In genomic region chr2:205706769-205707375, GRCh38 we compare ENCODE assay signal across 8 cellular contexts. TPM values are rescaled to one million over a fixed set of nuclear protein-coding genes. Genes with fewer than 3 reads are reported as not detected.
DNase-seq lines count a peak whose midpoint lies in the region; ATAC-seq and TF ChIP-seq lines count a peak whose summit lies in the region.

No MANE protein-coding gene starts in this region.

- peaks cover 22% of the 10 kb centered on the region for H3K36me3 Mint-ChIP-seq in activated CD4-positive, alpha-beta T cell treated with anti-CD3 and anti-CD28 coated beads, Interleukin-2, amount 10 ng/mL, durations not matched to agents 24 days and 14 days (ENCODE audit: low read depth)

- H3K9me3 Mint-ChIP-seq in activated CD4-positive, alpha-beta T cell treated with anti-CD3 and anti-CD28 coated beads, Interleukin-2, amount 10 ng/mL, durations not matched to agents 24 days and 14 days, result no peaks in the 10 kb centered on the region

- no peak for TF ChIP-seq CTCF in foreskin fibroblast (IDR thresholded peaks at IDR 0.05; ENCODE audit: low read depth, low read length)

- H3K4me3 ChIP-seq in foreskin fibroblast (ENCODE audit: low read depth in 1 of 2, low read length in 2 of 2), result no peak overlapping the region

- DNase-seq in NCI-H345 (lab: John Stamatoyannopoulos, UW) (peak; percentile 9), NCI-H345 treated with DMSO at 0.1 percent for 48 hours (lab: John Stamatoyannopoulos, UW; ENCODE audit: unreplicated experiment) (no peak), LHCN-M2 (ENCODE audit: low read depth) (peak; percentile 95), foreskin fibroblast (peak; percentile 81 to 82), posterior vena cava (ENCODE audit: low spot score) (peak; percentile 92)
- peak; percentile 86 for DNase-seq in activated CD4-positive, alpha-beta T cell treated with anti-CD3 and anti-CD28 coated beads, Interleukin-2, amount 10 ng/mL, durations not matched to agents 24 days and 14 days
- no peak for DNase-seq in central memory CD4-positive, alpha-beta T cell

- H3K27ac Mint-ChIP-seq in activated CD4-positive, alpha-beta T cell treated with anti-CD3 and anti-CD28 coated beads, Interleukin-2, amount 10 ng/mL, durations not matched to agents 24 days and 14 days, result peak overlapping the region; percentile 93

- peaks cover 48% of the 10 kb centered on the region for H3K4me1 Mint-ChIP-seq in activated CD4-positive, alpha-beta T cell treated with anti-CD3 and anti-CD28 coated beads, Interleukin-2, amount 10 ng/mL, durations not matched to agents 24 days and 14 days

- ATAC-seq in GM21737 (IDR thresholded peaks at IDR 0.05; ENCODE audit: unreplicated experiment), result peak; percentile 94

- intact Hi-C loops in activated CD4-positive, alpha-beta T cell treated with anti-CD3 and anti-CD28 coated beads, Interleukin-2, amount 10 ng/mL, durations not matched to agents 24 days and 14 days (cut with micrococcal nuclease), result loop anchor here (2.0 to 10.0 kb wide), 2 partner anchors 22 to 1772 kb away; partner anchors contain the start of gene ICOS
- intact Hi-C loops in posterior vena cava (cut with DNase I), result loop anchor here in 1 of 2 donors (5.0 kb wide), 1 partner anchor 45 kb away; no protein-coding TSS in a partner anchor

- H3K27me3 Mint-ChIP-seq in activated CD4-positive, alpha-beta T cell treated with anti-CD3 and anti-CD28 coated beads, Interleukin-2, amount 10 ng/mL, durations not matched to agents 24 days and 14 days, result no peaks in the 10 kb centered on the region

- H3K4me3 Mint-ChIP-seq in activated CD4-positive, alpha-beta T cell treated with anti-CD3 and anti-CD28 coated beads, Interleukin-2, amount 10 ng/mL, durations not matched to agents 24 days and 14 days, result peak overlapping the region; percentile 54

RNA-seq across cellular contexts. Expression of gene NRP2, which starts 24.6 kb away (rescaled TPM):
- total RNA-seq in LHCN-M2 (2014; rRNA removed) (14.9 and 19.3 TPM in 2 replicates), posterior vena cava (10 to 100 TPM; 80.8 to 93.5 TPM)
- polyA plus RNA-seq in LHCN-M2 (2012), result 7.7 TPM
- 61.0 and 64.4 TPM in 2 replicates for total RNA-seq in activated CD4-positive, alpha-beta T cell treated with anti-CD3 and anti-CD28 coated beads, Interleukin-2, amount 10 ng/mL, durations not matched to agents 24 days and 14 days

Comparison
In these comparisons a context has a peak if more than half of its experiments do, and no peak if none do; other contexts are left out.
1. DNase-seq: peak in NCI-H345 (single experiment), LHCN-M2 (single experiment), activated CD4-positive, alpha-beta T cell treated with anti-CD3 and anti-CD28 coated beads, Interleukin-2, amount 10 ng/mL, durations not matched to agents 24 days and 14 days (single experiment), foreskin fibroblast (2 of 2) and posterior vena cava (single experiment); none in NCI-H345 treated with DMSO at 0.1 percent for 48 hours (single experiment) and central memory CD4-positive, alpha-beta T cell (single experiment).